17 cellular contexts compared by ENCODE assay signal in genomic region chr18:50453732-50454131, GRCh38.
DNase-seq lines count a peak whose midpoint lies in the region; ATAC-seq, FAIRE-seq and TF ChIP-seq lines count a peak whose summit lies in the region.
"Had no signal": no experiment of that assay in that cellular context is flagged by ENCODE, and none has a peak within 500 bp of the region (broad histone marks: within the 10 kb centered on the region; RNA-seq: fewer than 3 reads in every experiment).

No MANE protein-coding gene starts in this region.

- no peak overlapping the region for H3K4me3 Mint-ChIP-seq in stimulated activated memory B cell treated with anti-CD40 and anti-IgM and Interleukin-4, amounts not matched to agents 10 μg/mL and 1 μg/mL and 100 μg/mL, for 72 hours
- no peak overlapping the region for H3K4me3 Mint-ChIP-seq in activated naive CD4-positive, alpha-beta T cell treated with anti-CD3 and anti-CD28 coated beads, Interleukin-2, amount 10 ng/mL, durations not matched to agents 7 days and 5 days
- H3K4me3 Mint-ChIP-seq: CD14-positive monocyte; CD4-positive, alpha-beta memory T cell; GM23338 had no signal

- no peak for FAIRE-seq in urothelium cell line (lab: Jason Lieb, UNC)
- FAIRE-seq: A549, H54 had no signal

- H3K27ac ChIP-seq in RWPE1 (peak overlapping the region; percentile 41), epithelial cell of prostate (peak overlapping the region; percentile 85)
- H3K27ac ChIP-seq: 22Rv1, A549, BLaER1 had no signal

- DNase-seq in NOMO-1 treated with DMSO at 0.1 percent for 48 hours (lab: John Stamatoyannopoulos, UW; ENCODE audit: unreplicated experiment) (peak; percentile 1), NOMO-1 treated with dmso at 0.1 percent for 144 hours (lab: John Stamatoyannopoulos, UW; ENCODE audit: unreplicated experiment) (no peak), RWPE1 (ENCODE audit: low spot score) (no peak), epithelial cell of prostate (ENCODE audit: low read depth, low spot score) (no peak), urothelium cell line (ENCODE audit: low spot score) (no peak)
- DNase-seq in activated naive CD4-positive, alpha-beta T cell treated with anti-CD3 and anti-CD28 coated beads, Interleukin-2, amount 10 ng/mL, durations not matched to agents 7 days and 5 days: no peak
- DNase-seq: CD4-positive, alpha-beta memory T cell; DMS153; GF-D8; HCEC 1CT had no signal

- H3K4me1 Mint-ChIP-seq in stimulated activated memory B cell treated with anti-CD40 and anti-IgM and Interleukin-4, amounts not matched to agents 10 μg/mL and 1 μg/mL and 100 μg/mL, for 72 hours: no peaks in the 10 kb centered on the region
- H3K4me1 Mint-ChIP-seq in activated naive CD4-positive, alpha-beta T cell treated with anti-CD3 and anti-CD28 coated beads, Interleukin-2, amount 10 ng/mL, durations not matched to agents 7 days and 5 days: no peaks in the 10 kb centered on the region
- H3K4me1 Mint-ChIP-seq: CD14-positive monocyte; CD4-positive, alpha-beta memory T cell had no signal

- H3K27ac Mint-ChIP-seq in stimulated activated memory B cell treated with anti-CD40 and anti-IgM and Interleukin-4, amounts not matched to agents 10 μg/mL and 1 μg/mL and 100 μg/mL, for 72 hours: no peak overlapping the region
- H3K27ac Mint-ChIP-seq in activated naive CD4-positive, alpha-beta T cell treated with anti-CD3 and anti-CD28 coated beads, Interleukin-2, amount 10 ng/mL, durations not matched to agents 7 days and 5 days: no peak overlapping the region
- H3K27ac Mint-ChIP-seq: CD14-positive monocyte, GM23338 had no signal

- no peaks in the 10 kb centered on the region for H3K9me3 Mint-ChIP-seq in stimulated activated memory B cell treated with anti-CD40 and anti-IgM and Interleukin-4, amounts not matched to agents 10 μg/mL and 1 μg/mL and 100 μg/mL, for 72 hours
- no peaks in the 10 kb centered on the region for H3K9me3 Mint-ChIP-seq in activated naive CD4-positive, alpha-beta T cell treated with anti-CD3 and anti-CD28 coated beads, Interleukin-2, amount 10 ng/mL, durations not matched to agents 7 days and 5 days
- H3K9me3 Mint-ChIP-seq: CD4-positive, alpha-beta memory T cell; GM23338 had no signal

- TF ChIP-seq CTCF in RWPE1 (conservative IDR thresholded peaks at IDR 0.05; ENCODE audit: low read depth): no peak

- peaks cover 21% of the 10 kb centered on the region for H3K27me3 Mint-ChIP-seq in stimulated activated memory B cell treated with anti-CD40 and anti-IgM and Interleukin-4, amounts not matched to agents 10 μg/mL and 1 μg/mL and 100 μg/mL, for 72 hours
- H3K27me3 Mint-ChIP-seq in activated naive CD4-positive, alpha-beta T cell treated with anti-CD3 and anti-CD28 coated beads, Interleukin-2, amount 10 ng/mL, durations not matched to agents 7 days and 5 days: peaks cover 10% of the 10 kb centered on the region

- peak; percentile 5 for ATAC-seq in stimulated activated memory B cell treated with anti-CD40 and anti-IgM and Interleukin-4, amounts not matched to agents 10 μg/mL and 1 μg/mL and 100 μg/mL, for 72 hours
- ATAC-seq: A549 had no signal

- no peaks in the 10 kb centered on the region for H3K36me3 Mint-ChIP-seq in stimulated activated memory B cell treated with anti-CD40 and anti-IgM and Interleukin-4, amounts not matched to agents 10 μg/mL and 1 μg/mL and 100 μg/mL, for 72 hours
- H3K36me3 Mint-ChIP-seq in activated naive CD4-positive, alpha-beta T cell treated with anti-CD3 and anti-CD28 coated beads, Interleukin-2, amount 10 ng/mL, durations not matched to agents 7 days and 5 days: no peaks in the 10 kb centered on the region
- H3K36me3 Mint-ChIP-seq: CD14-positive monocyte; CD4-positive, alpha-beta memory T cell had no signal

- POLR2A ChIA-PET in RWPE1 (lab: Yijun Ruan, JAX; ENCODE audit: low non-redundant PET): no interaction called here

- CTCF ChIA-PET in RWPE1 (lab: Yijun Ruan, JAX): no interaction called here
- CTCF ChIA-PET in activated naive CD4-positive, alpha-beta T cell treated with anti-CD3 and anti-CD28 coated beads, Interleukin-2, amount 10 ng/mL, durations not matched to agents 7 days and 5 days (lab: Charles Lee): no interaction called here
